8 cellular contexts compared by ENCODE assay signal in genomic region chr2:32010670-32011565, GRCh38. TPM values are rescaled to one million over a fixed set of nuclear protein-coding genes. Genes with fewer than 3 reads are reported as not detected.
DNase-seq lines count a peak whose midpoint lies in the region; ATAC-seq and TF ChIP-seq lines count a peak whose summit lies in the region.

Gene MEMO1 (minus strand): TSS chr2:32011008. CDS start chr2:32010247, 761 bp downstream.

- H3K4me3 ChIP-seq in Jurkat, Clone E6-1 (ENCODE audit: low read length): peak within 1 kb of the TSS; percentile 62
- H3K4me3 ChIP-seq in PC-3 (ENCODE audit: low read length) (peak within 1 kb of the TSS; percentile 98), epithelial cell of proximal tubule (ENCODE audit: low read depth, low read length) (peak within 1 kb of the TSS; percentile 91)

- H3K27me3 ChIP-seq in PC-3 (ENCODE audit: low read length): no peaks in the 10 kb centered on the region

- TSS peak; percentile 96 for BruUV-seq in PC-3 (replicated peaks; lab: Mats Ljungman, UMichigan)

- H3K4me2 ChIP-seq in PC-3 (ENCODE audit: low read length): peak within 1 kb of the TSS; percentile 88

- no peaks in the 10 kb centered on the region for H3K9me3 ChIP-seq in PC-3 (ENCODE audit: low read length)

- peaks cover 34% of the 10 kb centered on the region for H4K20me1 ChIP-seq in PC-3 (ENCODE audit: low read length)

- intact Hi-C loops in PC-3 (cut with micrococcal nuclease): loop anchor here (1.0 kb wide), 1 partner anchor 52 kb away; the partner anchor contains the start of gene SPAST

- H3F3A ChIP-seq in PC-3 (ENCODE audit: low read length, unreplicated experiment): no peaks in the 10 kb centered on the region

- peaks cover 38% of the 10 kb centered on the region for H3K79me2 ChIP-seq in PC-3 (ENCODE audit: low read length)

- peak within 1 kb of the TSS; percentile 82 for H2AFZ ChIP-seq in PC-3 (ENCODE audit: low read length)

- DNase-seq in DMS53 treated with DMSO at 0.1 percent for 48 hours (lab: John Stamatoyannopoulos, UW; ENCODE audit: unreplicated experiment) (peak; percentile 73), PC-3 (peak; percentile 90), activated T-cell treated with anti-CD3 and anti-CD28 coated beads for 48 hours (ENCODE audit: low read depth) (peak; percentile 91), epithelial cell of proximal tubule (ENCODE audit: low read depth) (peak; percentile 47), mucosa of gallbladder (ENCODE audit: low spot score) (peak; percentile 94)
- DNase-seq in Jurkat, Clone E6-1 (ENCODE audit: low read depth, low spot score): peak; percentile 84
- peak; percentile 88 for DNase-seq in stimulated activated CD8-positive, alpha-beta memory T cell treated with anti-CD3 and anti-CD28 coated beads, Interleukin-4, amount 100 ng/mL, for 24 hours (ENCODE audit: low read depth)

- no peaks in the 10 kb centered on the region for H3K9me2 ChIP-seq in PC-3 (replicated peaks; ENCODE audit: low read length)

- POLR2A ChIA-PET in PC-3 (lab: Charles Lee; ENCODE audit: unreplicated experiment): interaction anchor here (0.5 to 0.6 kb wide), 2 partner anchors 27 to 28 kb away, joined by 3 to 12 read pairs; partner anchors contain the start of gene DPY30

- peak within 1 kb of the TSS; percentile 83 for H3K9ac ChIP-seq in PC-3 (ENCODE audit: low read length)

- ATAC-seq in GM21717 (IDR thresholded peaks at IDR 0.05; ENCODE audit: unreplicated experiment) (peak; percentile 65), PC-3 (peak; percentile 68)

- CTCF ChIA-PET in PC-3 (lab: Charles Lee): interaction anchor here (0.6 kb wide), 1 partner anchor 25 kb away, joined by 3 read pairs; no protein-coding TSS in a partner anchor

- no peaks in the 10 kb centered on the region for H3K36me3 ChIP-seq in PC-3 (ENCODE audit: low read depth, low read length)

- no peak for TF ChIP-seq CTCF in PC-3 (conservative IDR thresholded peaks at IDR 0.05; ENCODE audit: low read depth, low read length)
- TF ChIP-seq CTCF in epithelial cell of proximal tubule (conservative IDR thresholded peaks at IDR 0.05; ENCODE audit: low read depth, low read length): no peak

- H3K4me1 ChIP-seq in PC-3 (ENCODE audit: insufficient read depth, low read length): peaks cover 23% of the 10 kb centered on the region; the same call in 1 of the 2 replicates

- H3K27ac ChIP-seq in PC-3 (ENCODE audit: low read length): peak within 1 kb of the TSS; percentile 81

RNA-seq across cellular contexts. Expression of gene MEMO1, which starts in this region (rescaled TPM):
- 24.6 TPM for polyA plus RNA-seq in Jurkat, Clone E6-1 (2012; ENCODE audit: insufficient read depth, insufficient read length)
- total RNA-seq in PC-3 (2014; rRNA removed) (49.5 and 59.9 TPM in 2 replicates), epithelial cell of proximal tubule (26.9 and 66.3 TPM in 2 replicates), mucosa of gallbladder (31.5 TPM)

Comparison
In these comparisons a context has a peak if more than half of its experiments do, and no peak if none do; other contexts are left out.
1. Peak in every context shown above with its lines: DNase-seq, ATAC-seq, H3K4me3 ChIP-seq and H3K27ac ChIP-seq.